Comparison of ENCODE assay signal across 26 cellular contexts in the genomic region with DNA sequence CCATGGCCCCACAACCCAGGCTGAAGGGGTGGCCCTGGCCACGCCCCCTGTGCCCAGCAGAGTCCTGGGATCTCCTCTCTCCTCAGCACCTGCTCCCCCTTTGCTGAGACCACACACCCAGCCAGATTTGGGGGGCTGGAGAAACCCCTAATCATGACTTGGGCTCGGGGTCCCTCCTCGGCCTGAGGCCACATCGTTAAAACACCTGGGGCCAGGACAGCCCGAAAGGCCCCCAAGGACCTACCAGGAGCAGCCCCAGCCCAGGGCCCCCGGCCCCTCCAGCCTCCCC.
"Had no signal": no experiment of that assay in that cellular context is flagged by ENCODE, and none has a peak within 500 bp of the region (broad histone marks: within the 10 kb centered on the region; RNA-seq: fewer than 3 reads in every experiment).

No MANE protein-coding gene starts in this region.

- H3K9ac ChIP-seq: parathyroid adenoma had no signal

- H3K4me1 Mint-ChIP-seq: activated naive CD8-positive, alpha-beta T cell treated with anti-CD3 and anti-CD28 coated beads, Interleukin-2, amount 10 ng/mL, durations not matched to agents 7 days and 5 days had no signal

- FAIRE-seq: islet of Langerhans had no signal

- H3K4me3 Mint-ChIP-seq: activated CD4-positive, alpha-beta memory T cell treated with anti-CD3 and anti-CD28 coated beads for 36 hours; activated CD4-positive, alpha-beta T cell treated with anti-CD3 and anti-CD28 coated beads, Interleukin-2, amount 10 ng/mL, durations not matched to agents 24 days and 14 days; activated naive CD4-positive, alpha-beta T cell treated with anti-CD3 and anti-CD28 coated beads for 36 hours; activated naive CD8-positive, alpha-beta T cell treated with anti-CD3 and anti-CD28 coated beads, Interleukin-2, amount 10 ng/mL, durations not matched to agents 7 days and 5 days; activated T-helper 1 cell treated with anti-CD3 and anti-CD28 coated beads, Interleukin-12 subunit alpha, Interleukin-12 subunit beta, Interleukin-2, Interleukin-4 antibody, amounts not matched to agents 30 ng/mL and 10 ng/mL and 1 ng/mL, durations not matched to agents 14 hours and 24 hours and 36 hours; dendritic cell treated with granulocyte-macrophage colony-stimulating factor and Interleukin-4, amounts not matched to agents 40 ng/mL and 50 ng/mL, for 4 days; neural crest cell had no signal

- H3K36me3 Mint-ChIP-seq: activated CD4-positive, alpha-beta memory T cell treated with anti-CD3 and anti-CD28 coated beads for 36 hours; activated naive CD8-positive, alpha-beta T cell treated with anti-CD3 and anti-CD28 coated beads, Interleukin-2, amount 10 ng/mL, durations not matched to agents 7 days and 5 days; memory B cell; naive thymus-derived CD8-positive, alpha-beta T cell had no signal

- ATAC-seq: naive thymus-derived CD8-positive, alpha-beta T cell; upper lobe of right lung had no signal

- H3K9me3 ChIP-seq: esophagus squamous epithelium, spleen, suprapubic skin, tibial artery, upper lobe of right lung had no signal

- H3K4me3 ChIP-seq: esophagus squamous epithelium, spleen, suprapubic skin, tibial artery, upper lobe of right lung had no signal

- H3K27ac ChIP-seq: epithelial cell of prostate, esophagus squamous epithelium, parathyroid adenoma, spleen, suprapubic skin, tibial artery, upper lobe of right lung had no signal

- H2AFZ ChIP-seq: parathyroid adenoma had no signal

- H3K9me3 Mint-ChIP-seq: activated CD4-positive, alpha-beta memory T cell treated with anti-CD3 and anti-CD28 coated beads for 36 hours; activated CD4-positive, alpha-beta T cell treated with anti-CD3 and anti-CD28 coated beads, Interleukin-2, amount 10 ng/mL, durations not matched to agents 24 days and 14 days; activated naive CD4-positive, alpha-beta T cell treated with anti-CD3 and anti-CD28 coated beads for 36 hours; activated naive CD8-positive, alpha-beta T cell treated with anti-CD3 and anti-CD28 coated beads, Interleukin-2, amount 10 ng/mL, durations not matched to agents 7 days and 5 days; activated T-helper 1 cell treated with anti-CD3 and anti-CD28 coated beads, Interleukin-12 subunit alpha, Interleukin-12 subunit beta, Interleukin-2, Interleukin-4 antibody, amounts not matched to agents 30 ng/mL and 10 ng/mL and 1 ng/mL, durations not matched to agents 14 hours and 24 hours and 36 hours; dendritic cell treated with granulocyte-macrophage colony-stimulating factor and Interleukin-4, amounts not matched to agents 40 ng/mL and 50 ng/mL, for 4 days; memory B cell; naive thymus-derived CD8-positive, alpha-beta T cell; neural crest cell had no signal

- DNase-seq: activated CD4-positive, alpha-beta memory T cell treated with anti-CD3 and anti-CD28 coated beads for 36 hours; activated CD4-positive, alpha-beta T cell treated with anti-CD3 and anti-CD28 coated beads, Interleukin-2, amount 10 ng/mL, durations not matched to agents 24 days and 14 days; activated CD4-positive, CD25-positive, alpha-beta regulatory T cell treated with anti-CD3 and anti-CD28 coated beads, Interleukin-2, amount 50 U/mL, for 72 hours; activated CD8-positive, alpha-beta memory T cell treated with anti-CD3 and anti-CD28 coated beads, Interleukin-2, amount 50 U/mL, for 4 hours; activated effector memory CD4-positive, alpha-beta T cell treated with anti-CD3 and anti-CD28 coated beads, Interleukin-2, amount 50 U/mL, for 16 hours; activated naive CD4-positive, alpha-beta T cell treated with anti-CD3 and anti-CD28 coated beads for 36 hours; activated naive CD8-positive, alpha-beta T cell treated with anti-CD3 and anti-CD28 coated beads, Interleukin-2, amount 10 ng/mL, durations not matched to agents 7 days and 5 days; activated T-cell treated with anti-CD3 and anti-CD28 coated beads, Interleukin-2, amount 50 U/mL, for 1 hour; amniotic stem cell; central memory CD4-positive, alpha-beta T cell; esophagus squamous epithelium; foreskin melanocyte; occipital lobe; stimulated activated naive CD4-positive, alpha-beta T cell had no signal

- H3K27me3 Mint-ChIP-seq: activated CD4-positive, alpha-beta T cell treated with anti-CD3 and anti-CD28 coated beads, Interleukin-2, amount 10 ng/mL, durations not matched to agents 24 days and 14 days had no signal

- H3K27ac Mint-ChIP-seq: activated CD4-positive, alpha-beta memory T cell treated with anti-CD3 and anti-CD28 coated beads for 36 hours; activated CD4-positive, alpha-beta T cell treated with anti-CD3 and anti-CD28 coated beads, Interleukin-2, amount 10 ng/mL, durations not matched to agents 24 days and 14 days; activated naive CD4-positive, alpha-beta T cell treated with anti-CD3 and anti-CD28 coated beads for 36 hours; activated naive CD8-positive, alpha-beta T cell treated with anti-CD3 and anti-CD28 coated beads, Interleukin-2, amount 10 ng/mL, durations not matched to agents 7 days and 5 days; activated T-helper 1 cell treated with anti-CD3 and anti-CD28 coated beads, Interleukin-12 subunit alpha, Interleukin-12 subunit beta, Interleukin-2, Interleukin-4 antibody, amounts not matched to agents 30 ng/mL and 10 ng/mL and 1 ng/mL, durations not matched to agents 14 hours and 24 hours and 36 hours; dendritic cell treated with granulocyte-macrophage colony-stimulating factor and Interleukin-4, amounts not matched to agents 40 ng/mL and 50 ng/mL, for 4 days; memory B cell; naive thymus-derived CD8-positive, alpha-beta T cell had no signal

- H3K79me2 ChIP-seq: parathyroid adenoma had no signal

- H3K36me3 ChIP-seq: esophagus squamous epithelium, spleen, suprapubic skin, tibial artery, upper lobe of right lung had no signal

- H3K4me1 ChIP-seq: esophagus squamous epithelium, parathyroid adenoma, upper lobe of right lung had no signal
